Comparison of ENCODE assay signal across 1 cellular context in the genomic region with DNA sequence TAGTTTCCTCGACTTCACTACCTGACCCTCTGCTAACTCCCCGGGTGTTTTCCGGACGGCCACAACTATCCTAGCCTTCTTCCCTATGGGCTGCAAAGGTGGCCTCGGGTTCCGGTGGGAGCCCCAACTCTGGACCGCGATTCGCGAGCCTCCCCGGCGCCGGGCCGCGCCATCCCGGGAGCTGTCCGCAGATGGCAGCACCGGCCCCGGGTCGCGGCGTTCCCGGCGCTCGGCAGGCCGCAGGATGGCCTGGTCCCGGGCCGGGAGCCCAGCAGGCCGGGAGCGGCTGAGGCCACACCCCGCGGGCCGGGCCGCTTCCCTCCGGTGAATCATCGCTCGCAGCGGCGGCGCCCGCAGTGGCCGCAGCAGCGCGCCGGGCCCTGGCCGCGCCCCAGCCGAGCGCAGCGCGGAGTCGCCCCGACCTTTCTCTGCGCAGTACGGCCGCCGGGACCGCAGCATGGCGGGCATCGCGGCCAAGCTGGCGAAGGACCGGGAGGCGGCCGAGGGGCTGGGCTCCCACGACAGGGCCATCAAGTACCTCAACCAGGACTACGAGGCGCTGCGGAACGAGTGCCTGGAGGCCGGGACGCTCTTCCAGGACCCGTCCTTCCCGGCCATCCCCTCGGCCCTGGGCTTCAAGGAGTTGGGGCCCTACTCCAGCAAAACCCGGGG.
A peak's percentile ranks its signal among the peaks of the same experiment; 100 is the strongest.
TF ChIP-seq lines count a peak whose summit lies in the region.

A gene (plus strand): TSS at position 356 of the 672 bp plus-strand sequence. CDS start 102 bp downstream, at position 458.

TF ChIP-seq in K562, 482 proteins besides CTCF, POLR2A, EP300 and RAD21 (continued from another document and continues in another):
- TF ChIP-seq, protein P1, sequence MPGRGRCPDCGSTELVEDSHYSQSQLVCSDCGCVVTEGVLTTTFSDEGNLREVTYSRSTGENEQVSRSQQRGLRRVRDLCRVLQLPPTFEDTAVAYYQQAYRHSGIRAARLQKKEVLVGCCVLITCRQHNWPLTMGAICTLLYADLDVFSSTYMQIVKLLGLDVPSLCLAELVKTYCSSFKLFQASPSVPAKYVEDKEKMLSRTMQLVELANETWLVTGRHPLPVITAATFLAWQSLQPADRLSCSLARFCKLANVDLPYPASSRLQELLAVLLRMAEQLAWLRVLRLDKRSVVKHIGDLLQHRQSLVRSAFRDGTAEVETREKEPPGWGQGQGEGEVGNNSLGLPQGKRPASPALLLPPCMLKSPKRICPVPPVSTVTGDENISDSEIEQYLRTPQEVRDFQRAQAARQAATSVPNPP (IDR thresholded peaks at IDR 0.05; ENCODE audit: borderline replicate concordance, insufficient read depth, insufficient read length): no peak
- TF ChIP-seq, protein P2, sequence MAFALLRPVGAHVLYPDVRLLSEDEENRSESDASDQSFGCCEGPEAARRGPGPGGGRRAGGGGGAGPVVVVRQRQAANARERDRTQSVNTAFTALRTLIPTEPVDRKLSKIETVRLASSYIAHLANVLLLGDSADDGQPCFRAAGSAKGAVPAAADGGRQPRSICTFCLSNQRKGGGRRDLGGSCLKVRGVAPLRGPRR (CRISPR knock-in tag; IDR thresholded peaks at IDR 0.05): no peak
- TF ChIP-seq, protein P3, sequence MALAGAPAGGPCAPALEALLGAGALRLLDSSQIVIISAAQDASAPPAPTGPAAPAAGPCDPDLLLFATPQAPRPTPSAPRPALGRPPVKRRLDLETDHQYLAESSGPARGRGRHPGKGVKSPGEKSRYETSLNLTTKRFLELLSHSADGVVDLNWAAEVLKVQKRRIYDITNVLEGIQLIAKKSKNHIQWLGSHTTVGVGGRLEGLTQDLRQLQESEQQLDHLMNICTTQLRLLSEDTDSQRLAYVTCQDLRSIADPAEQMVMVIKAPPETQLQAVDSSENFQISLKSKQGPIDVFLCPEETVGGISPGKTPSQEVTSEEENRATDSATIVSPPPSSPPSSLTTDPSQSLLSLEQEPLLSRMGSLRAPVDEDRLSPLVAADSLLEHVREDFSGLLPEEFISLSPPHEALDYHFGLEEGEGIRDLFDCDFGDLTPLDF (CRISPR knock-in tag; IDR thresholded peaks at IDR 0.05): no peak
- TF ChIP-seq SIN3B (IDR thresholded peaks at IDR 0.05; ENCODE audit: low read depth): peak; percentile 79
- TF ChIP-seq ZNF217 (CRISPR knock-in tag; IDR thresholded peaks at IDR 0.05): no peak
- TF ChIP-seq, protein P4, sequence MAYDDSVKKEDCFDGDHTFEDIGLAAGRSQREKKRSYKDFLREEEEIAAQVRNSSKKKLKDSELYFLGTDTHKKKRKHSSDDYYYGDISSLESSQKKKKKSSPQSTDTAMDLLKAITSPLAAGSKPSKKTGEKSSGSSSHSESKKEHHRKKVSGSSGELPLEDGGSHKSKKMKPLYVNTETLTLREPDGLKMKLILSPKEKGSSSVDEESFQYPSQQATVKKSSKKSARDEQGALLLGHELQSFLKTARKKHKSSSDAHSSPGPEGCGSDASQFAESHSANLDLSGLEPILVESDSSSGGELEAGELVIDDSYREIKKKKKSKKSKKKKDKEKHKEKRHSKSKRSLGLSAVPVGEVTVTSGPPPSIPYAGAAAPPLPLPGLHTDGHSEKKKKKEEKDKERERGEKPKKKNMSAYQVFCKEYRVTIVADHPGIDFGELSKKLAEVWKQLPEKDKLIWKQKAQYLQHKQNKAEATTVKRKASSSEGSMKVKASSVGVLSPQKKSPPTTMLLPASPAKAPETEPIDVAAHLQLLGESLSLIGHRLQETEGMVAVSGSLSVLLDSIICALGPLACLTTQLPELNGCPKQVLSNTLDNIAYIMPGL (CRISPR knock-in tag; IDR thresholded peaks at IDR 0.05): peak; percentile 95
- TF ChIP-seq, protein P5, sequence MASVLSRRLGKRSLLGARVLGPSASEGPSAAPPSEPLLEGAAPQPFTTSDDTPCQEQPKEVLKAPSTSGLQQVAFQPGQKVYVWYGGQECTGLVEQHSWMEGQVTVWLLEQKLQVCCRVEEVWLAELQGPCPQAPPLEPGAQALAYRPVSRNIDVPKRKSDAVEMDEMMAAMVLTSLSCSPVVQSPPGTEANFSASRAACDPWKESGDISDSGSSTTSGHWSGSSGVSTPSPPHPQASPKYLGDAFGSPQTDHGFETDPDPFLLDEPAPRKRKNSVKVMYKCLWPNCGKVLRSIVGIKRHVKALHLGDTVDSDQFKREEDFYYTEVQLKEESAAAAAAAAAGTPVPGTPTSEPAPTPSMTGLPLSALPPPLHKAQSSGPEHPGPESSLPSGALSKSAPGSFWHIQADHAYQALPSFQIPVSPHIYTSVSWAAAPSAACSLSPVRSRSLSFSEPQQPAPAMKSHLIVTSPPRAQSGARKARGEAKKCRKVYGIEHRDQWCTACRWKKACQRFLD (CRISPR knock-in tag; IDR thresholded peaks at IDR 0.05): peak; percentile 72; the same call in 1 of the 2 replicates
- 0 out of 2 replicates have a peak, but pooled peaks have one; percentile 7 for TF ChIP-seq GTF2A2 (tag; IDR thresholded peaks at IDR 0.05)
- TF ChIP-seq NR4A1 (CRISPR knock-in tag; IDR thresholded peaks at IDR 0.05): 0 out of 2 replicates have a peak, but pooled peaks have one; percentile 80
- TF ChIP-seq NR4A1 (tag; IDR thresholded peaks at IDR 0.05): no peak
- TF ChIP-seq, protein P6, sequence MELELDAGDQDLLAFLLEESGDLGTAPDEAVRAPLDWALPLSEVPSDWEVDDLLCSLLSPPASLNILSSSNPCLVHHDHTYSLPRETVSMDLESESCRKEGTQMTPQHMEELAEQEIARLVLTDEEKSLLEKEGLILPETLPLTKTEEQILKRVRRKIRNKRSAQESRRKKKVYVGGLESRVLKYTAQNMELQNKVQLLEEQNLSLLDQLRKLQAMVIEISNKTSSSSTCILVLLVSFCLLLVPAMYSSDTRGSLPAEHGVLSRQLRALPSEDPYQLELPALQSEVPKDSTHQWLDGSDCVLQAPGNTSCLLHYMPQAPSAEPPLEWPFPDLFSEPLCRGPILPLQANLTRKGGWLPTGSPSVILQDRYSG (tag; conservative IDR thresholded peaks at IDR 0.05; ENCODE audit: low read depth): no peak
- TF ChIP-seq, protein P7, sequence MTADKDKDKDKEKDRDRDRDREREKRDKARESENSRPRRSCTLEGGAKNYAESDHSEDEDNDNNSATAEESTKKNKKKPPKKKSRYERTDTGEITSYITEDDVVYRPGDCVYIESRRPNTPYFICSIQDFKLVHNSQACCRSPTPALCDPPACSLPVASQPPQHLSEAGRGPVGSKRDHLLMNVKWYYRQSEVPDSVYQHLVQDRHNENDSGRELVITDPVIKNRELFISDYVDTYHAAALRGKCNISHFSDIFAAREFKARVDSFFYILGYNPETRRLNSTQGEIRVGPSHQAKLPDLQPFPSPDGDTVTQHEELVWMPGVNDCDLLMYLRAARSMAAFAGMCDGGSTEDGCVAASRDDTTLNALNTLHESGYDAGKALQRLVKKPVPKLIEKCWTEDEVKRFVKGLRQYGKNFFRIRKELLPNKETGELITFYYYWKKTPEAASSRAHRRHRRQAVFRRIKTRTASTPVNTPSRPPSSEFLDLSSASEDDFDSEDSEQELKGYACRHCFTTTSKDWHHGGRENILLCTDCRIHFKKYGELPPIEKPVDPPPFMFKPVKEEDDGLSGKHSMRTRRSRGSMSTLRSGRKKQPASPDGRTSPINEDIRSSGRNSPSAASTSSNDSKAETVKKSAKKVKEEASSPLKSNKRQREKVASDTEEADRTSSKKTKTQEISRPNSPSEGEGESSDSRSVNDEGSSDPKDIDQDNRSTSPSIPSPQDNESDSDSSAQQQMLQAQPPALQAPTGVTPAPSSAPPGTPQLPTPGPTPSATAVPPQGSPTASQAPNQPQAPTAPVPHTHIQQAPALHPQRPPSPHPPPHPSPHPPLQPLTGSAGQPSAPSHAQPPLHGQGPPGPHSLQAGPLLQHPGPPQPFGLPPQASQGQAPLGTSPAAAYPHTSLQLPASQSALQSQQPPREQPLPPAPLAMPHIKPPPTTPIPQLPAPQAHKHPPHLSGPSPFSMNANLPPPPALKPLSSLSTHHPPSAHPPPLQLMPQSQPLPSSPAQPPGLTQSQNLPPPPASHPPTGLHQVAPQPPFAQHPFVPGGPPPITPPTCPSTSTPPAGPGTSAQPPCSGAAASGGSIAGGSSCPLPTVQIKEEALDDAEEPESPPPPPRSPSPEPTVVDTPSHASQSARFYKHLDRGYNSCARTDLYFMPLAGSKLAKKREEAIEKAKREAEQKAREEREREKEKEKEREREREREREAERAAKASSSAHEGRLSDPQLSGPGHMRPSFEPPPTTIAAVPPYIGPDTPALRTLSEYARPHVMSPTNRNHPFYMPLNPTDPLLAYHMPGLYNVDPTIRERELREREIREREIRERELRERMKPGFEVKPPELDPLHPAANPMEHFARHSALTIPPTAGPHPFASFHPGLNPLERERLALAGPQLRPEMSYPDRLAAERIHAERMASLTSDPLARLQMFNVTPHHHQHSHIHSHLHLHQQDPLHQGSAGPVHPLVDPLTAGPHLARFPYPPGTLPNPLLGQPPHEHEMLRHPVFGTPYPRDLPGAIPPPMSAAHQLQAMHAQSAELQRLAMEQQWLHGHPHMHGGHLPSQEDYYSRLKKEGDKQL (CRISPR knock-in tag; IDR thresholded peaks at IDR 0.05; ENCODE audit: borderline replicate concordance): peak; percentile 72; the same call in 1 of the 2 replicates
- TF ChIP-seq PHF8 (IDR thresholded peaks at IDR 0.05; ENCODE audit: borderline replicate concordance, low read length): peak; percentile 95
- no peak for TF ChIP-seq WHSC1 (IDR thresholded peaks at IDR 0.05; ENCODE audit: low read length)
- TF ChIP-seq, protein P8, sequence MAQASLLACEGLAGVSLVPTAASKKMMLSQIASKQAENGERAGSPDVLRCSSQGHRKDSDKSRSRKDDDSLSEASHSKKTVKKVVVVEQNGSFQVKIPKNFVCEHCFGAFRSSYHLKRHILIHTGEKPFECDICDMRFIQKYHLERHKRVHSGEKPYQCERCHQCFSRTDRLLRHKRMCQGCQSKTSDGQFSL (CRISPR knock-in tag; IDR thresholded peaks at IDR 0.05): peak; percentile 53; the same call in 1 of the 2 replicates
- TF ChIP-seq, protein P8 (tag; IDR thresholded peaks at IDR 0.05): no peak
- TF ChIP-seq MED1 (CRISPR knock-in tag; IDR thresholded peaks at IDR 0.05; ENCODE audit: borderline replicate concordance): no peak
- TF ChIP-seq ZNF766 (CRISPR knock-in tag; conservative IDR thresholded peaks at IDR 0.05): no peak
- TF ChIP-seq RBM39 (optimal IDR thresholded peaks at IDR 0.05; ENCODE audit: low read depth, low read length): no peak
- peak; percentile 92 for TF ChIP-seq ZFX (CRISPR knock-in tag; IDR thresholded peaks at IDR 0.05)
- TF ChIP-seq, protein P9, sequence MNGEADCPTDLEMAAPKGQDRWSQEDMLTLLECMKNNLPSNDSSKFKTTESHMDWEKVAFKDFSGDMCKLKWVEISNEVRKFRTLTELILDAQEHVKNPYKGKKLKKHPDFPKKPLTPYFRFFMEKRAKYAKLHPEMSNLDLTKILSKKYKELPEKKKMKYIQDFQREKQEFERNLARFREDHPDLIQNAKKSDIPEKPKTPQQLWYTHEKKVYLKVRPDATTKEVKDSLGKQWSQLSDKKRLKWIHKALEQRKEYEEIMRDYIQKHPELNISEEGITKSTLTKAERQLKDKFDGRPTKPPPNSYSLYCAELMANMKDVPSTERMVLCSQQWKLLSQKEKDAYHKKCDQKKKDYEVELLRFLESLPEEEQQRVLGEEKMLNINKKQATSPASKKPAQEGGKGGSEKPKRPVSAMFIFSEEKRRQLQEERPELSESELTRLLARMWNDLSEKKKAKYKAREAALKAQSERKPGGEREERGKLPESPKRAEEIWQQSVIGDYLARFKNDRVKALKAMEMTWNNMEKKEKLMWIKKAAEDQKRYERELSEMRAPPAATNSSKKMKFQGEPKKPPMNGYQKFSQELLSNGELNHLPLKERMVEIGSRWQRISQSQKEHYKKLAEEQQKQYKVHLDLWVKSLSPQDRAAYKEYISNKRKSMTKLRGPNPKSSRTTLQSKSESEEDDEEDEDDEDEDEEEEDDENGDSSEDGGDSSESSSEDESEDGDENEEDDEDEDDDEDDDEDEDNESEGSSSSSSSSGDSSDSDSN (IDR thresholded peaks at IDR 0.05; ENCODE audit: borderline replicate concordance in 1 of 2, low read depth in 2 of 2, low read length in 2 of 2): peak; percentile 99 to 100
- TF ChIP-seq, protein P10, sequence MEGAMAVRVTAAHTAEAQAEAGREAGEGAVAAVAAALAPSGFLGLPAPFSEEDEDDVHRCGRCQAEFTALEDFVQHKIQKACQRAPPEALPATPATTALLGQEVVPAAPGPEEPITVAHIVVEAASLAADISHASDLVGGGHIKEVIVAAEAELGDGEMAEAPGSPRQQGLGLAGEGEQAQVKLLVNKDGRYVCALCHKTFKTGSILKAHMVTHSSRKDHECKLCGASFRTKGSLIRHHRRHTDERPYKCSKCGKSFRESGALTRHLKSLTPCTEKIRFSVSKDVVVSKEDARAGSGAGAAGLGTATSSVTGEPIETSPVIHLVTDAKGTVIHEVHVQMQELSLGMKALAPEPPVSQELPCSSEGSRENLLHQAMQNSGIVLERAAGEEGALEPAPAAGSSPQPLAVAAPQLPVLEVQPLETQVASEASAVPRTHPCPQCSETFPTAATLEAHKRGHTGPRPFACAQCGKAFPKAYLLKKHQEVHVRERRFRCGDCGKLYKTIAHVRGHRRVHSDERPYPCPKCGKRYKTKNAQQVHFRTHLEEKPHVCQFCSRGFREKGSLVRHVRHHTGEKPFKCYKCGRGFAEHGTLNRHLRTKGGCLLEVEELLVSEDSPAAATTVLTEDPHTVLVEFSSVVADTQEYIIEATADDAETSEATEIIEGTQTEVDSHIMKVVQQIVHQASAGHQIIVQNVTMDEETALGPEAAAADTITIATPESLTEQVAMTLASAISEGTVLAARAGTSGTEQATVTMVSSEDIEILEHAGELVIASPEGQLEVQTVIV (CRISPR knock-in tag; IDR thresholded peaks at IDR 0.05; ENCODE audit: borderline replicate concordance): no peak
- TF ChIP-seq, protein P11, sequence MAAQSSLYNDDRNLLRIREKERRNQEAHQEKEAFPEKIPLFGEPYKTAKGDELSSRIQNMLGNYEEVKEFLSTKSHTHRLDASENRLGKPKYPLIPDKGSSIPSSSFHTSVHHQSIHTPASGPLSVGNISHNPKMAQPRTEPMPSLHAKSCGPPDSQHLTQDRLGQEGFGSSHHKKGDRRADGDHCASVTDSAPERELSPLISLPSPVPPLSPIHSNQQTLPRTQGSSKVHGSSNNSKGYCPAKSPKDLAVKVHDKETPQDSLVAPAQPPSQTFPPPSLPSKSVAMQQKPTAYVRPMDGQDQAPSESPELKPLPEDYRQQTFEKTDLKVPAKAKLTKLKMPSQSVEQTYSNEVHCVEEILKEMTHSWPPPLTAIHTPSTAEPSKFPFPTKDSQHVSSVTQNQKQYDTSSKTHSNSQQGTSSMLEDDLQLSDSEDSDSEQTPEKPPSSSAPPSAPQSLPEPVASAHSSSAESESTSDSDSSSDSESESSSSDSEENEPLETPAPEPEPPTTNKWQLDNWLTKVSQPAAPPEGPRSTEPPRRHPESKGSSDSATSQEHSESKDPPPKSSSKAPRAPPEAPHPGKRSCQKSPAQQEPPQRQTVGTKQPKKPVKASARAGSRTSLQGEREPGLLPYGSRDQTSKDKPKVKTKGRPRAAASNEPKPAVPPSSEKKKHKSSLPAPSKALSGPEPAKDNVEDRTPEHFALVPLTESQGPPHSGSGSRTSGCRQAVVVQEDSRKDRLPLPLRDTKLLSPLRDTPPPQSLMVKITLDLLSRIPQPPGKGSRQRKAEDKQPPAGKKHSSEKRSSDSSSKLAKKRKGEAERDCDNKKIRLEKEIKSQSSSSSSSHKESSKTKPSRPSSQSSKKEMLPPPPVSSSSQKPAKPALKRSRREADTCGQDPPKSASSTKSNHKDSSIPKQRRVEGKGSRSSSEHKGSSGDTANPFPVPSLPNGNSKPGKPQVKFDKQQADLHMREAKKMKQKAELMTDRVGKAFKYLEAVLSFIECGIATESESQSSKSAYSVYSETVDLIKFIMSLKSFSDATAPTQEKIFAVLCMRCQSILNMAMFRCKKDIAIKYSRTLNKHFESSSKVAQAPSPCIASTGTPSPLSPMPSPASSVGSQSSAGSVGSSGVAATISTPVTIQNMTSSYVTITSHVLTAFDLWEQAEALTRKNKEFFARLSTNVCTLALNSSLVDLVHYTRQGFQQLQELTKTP (IDR thresholded peaks at IDR 0.05; ENCODE audit: low read depth in 1 of 2, partially characterized antibody in 2 of 2): no peak
